11 cellular contexts compared by ENCODE assay signal in the genomic region with DNA sequence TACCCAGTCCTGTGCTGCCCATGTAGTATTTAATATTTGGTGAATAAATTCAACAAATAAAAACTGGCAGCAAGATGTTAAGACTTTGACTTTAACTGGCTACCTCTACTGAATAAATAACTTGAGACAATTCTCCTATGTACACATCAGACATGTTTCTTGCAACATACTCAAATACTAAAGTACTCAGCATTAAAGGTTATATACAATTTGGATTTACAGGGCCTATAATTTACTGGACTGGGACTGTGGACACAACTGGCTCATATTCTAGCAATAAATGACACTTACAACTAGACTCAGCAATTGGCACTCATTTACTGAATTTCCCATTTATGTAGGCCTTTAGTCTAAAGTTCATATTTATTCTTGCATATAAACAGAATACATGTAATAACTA. TPM values are rescaled to one million over a fixed set of nuclear protein-coding genes. Genes with fewer than 3 reads are reported as not detected.
DNase-seq lines count a peak whose midpoint lies in the region; ATAC-seq and TF ChIP-seq lines count a peak whose summit lies in the region.
"Had no signal": no experiment of that assay in that cellular context is flagged by ENCODE, and none has a peak within 500 bp of the region (broad histone marks: within the 10 kb centered on the region; RNA-seq: fewer than 3 reads in every experiment).

No MANE protein-coding gene starts in this region.

- H4K20me1 ChIP-seq in Loucy (ENCODE audit: insufficient read depth, low read length, poor library complexity, severe bottlenecking), result peaks cover 31% of the 10 kb centered on the region

- H3K27me3 ChIP-seq in Loucy (ENCODE audit: insufficient read depth, low read length, poor library complexity, severe bottlenecking), result no peaks in the 10 kb centered on the region
- H3K27me3 ChIP-seq: esophagus muscularis mucosa had no signal

- TF ChIP-seq CTCF in Calu3 (IDR thresholded peaks at IDR 0.05; ENCODE audit: unreplicated experiment) (no peak), Loucy (conservative IDR thresholded peaks at IDR 0.05; ENCODE audit: low read length) (no peak), choroid plexus epithelial cell (conservative IDR thresholded peaks at IDR 0.05; ENCODE audit: low read depth, low read length) (no peak)

- H3K9me3 Mint-ChIP-seq in Calu3 (ENCODE audit: low read depth, unreplicated experiment), result no peaks in the 10 kb centered on the region
- H3K9me3 Mint-ChIP-seq in natural killer cell treated with Interleukin-12 subunit alpha and Interleukin-12 subunit beta and Interleukin-15 and Interleukin-18, amount 100 ng/mL, for 72 hours, result no peaks in the 10 kb centered on the region

- peaks cover 35% of the 10 kb centered on the region for H3K36me3 ChIP-seq in Loucy (ENCODE audit: insufficient read depth, low read length)

- no peaks in the 10 kb centered on the region for H3K27me3 Mint-ChIP-seq in Calu3 (ENCODE audit: unreplicated experiment)
- no peaks in the 10 kb centered on the region for H3K27me3 Mint-ChIP-seq in natural killer cell treated with Interleukin-12 subunit alpha and Interleukin-12 subunit beta and Interleukin-15 and Interleukin-18, amount 100 ng/mL, for 72 hours

- H3K9me3 ChIP-seq in Loucy (ENCODE audit: insufficient read depth, low read depth, low read length), result no peaks in the 10 kb centered on the region
- H3K9me3 ChIP-seq: esophagus muscularis mucosa had no signal

- peak overlapping the region; percentile 60 for H3K4me3 Mint-ChIP-seq in Calu3 (ENCODE audit: low read depth, unreplicated experiment)
- H3K4me3 Mint-ChIP-seq in natural killer cell treated with Interleukin-12 subunit alpha and Interleukin-12 subunit beta and Interleukin-15 and Interleukin-18, amount 100 ng/mL, for 72 hours, result peak overlapping the region; percentile 72

- peaks cover 30% of the 10 kb centered on the region for H3K4me1 Mint-ChIP-seq in Calu3 (ENCODE audit: low read depth, unreplicated experiment)
- peaks cover 24 to 32% of the 10 kb centered on the region in 2 donors for H3K4me1 Mint-ChIP-seq in natural killer cell treated with Interleukin-12 subunit alpha and Interleukin-12 subunit beta and Interleukin-15 and Interleukin-18, amount 100 ng/mL, for 72 hours (ENCODE audit: low read depth in 2 of 2)

- BruUV-seq in Calu3 (replicated peaks; lab: Mats Ljungman, UMichigan), result no TSS peak

- H3F3A ChIP-seq in Loucy (ENCODE audit: low read depth), result peaks cover 12% of the 10 kb centered on the region

- intact Hi-C loops in Calu3 (cut with micrococcal nuclease; ENCODE audit: unreplicated experiment), result no loop called here

- CTCF ChIA-PET in Calu3 (lab: Charles Lee), result interaction anchor here (1.1 kb wide), 1 partner anchor 10 kb away, joined by 3 read pairs; no protein-coding TSS in a partner anchor

- H3K4me1 ChIP-seq in Loucy (ENCODE audit: insufficient read depth, low read length, poor library complexity, severe bottlenecking), result peaks cover 40% of the 10 kb centered on the region

- no peak for ATAC-seq in natural killer cell treated with Interleukin-12 subunit alpha and Interleukin-12 subunit beta and Interleukin-15 and Interleukin-18, amount 100 ng/mL, for 72 hours
- ATAC-seq in esophagus mucosa, result no peak

- peak overlapping the region; percentile 99 for H3K9ac ChIP-seq in Loucy (ENCODE audit: low read depth, low read length, poor library complexity, severe bottlenecking)

- H3K9me2 ChIP-seq in Loucy (replicated peaks; ENCODE audit: low read depth, low read length), result no peaks in the 10 kb centered on the region

- peaks cover 54% of the 10 kb centered on the region for H3K36me3 Mint-ChIP-seq in Calu3 (ENCODE audit: insufficient read depth, unreplicated experiment)
- peaks cover 24% of the 10 kb centered on the region for H3K36me3 Mint-ChIP-seq in natural killer cell treated with Interleukin-12 subunit alpha and Interleukin-12 subunit beta and Interleukin-15 and Interleukin-18, amount 100 ng/mL, for 72 hours

- peak overlapping the region; percentile 50 for H3K27ac Mint-ChIP-seq in Calu3 (ENCODE audit: unreplicated experiment)
- H3K27ac Mint-ChIP-seq in natural killer cell treated with Interleukin-12 subunit alpha and Interleukin-12 subunit beta and Interleukin-15 and Interleukin-18, amount 100 ng/mL, for 72 hours, result peak overlapping the region; percentile 64 to 70

- DNase-seq in Calu3 (no peak), choroid plexus epithelial cell (ENCODE audit: low read depth) (no peak), hippocampal formation (lab: John Stamatoyannopoulos, UW) (no peak), activated gamma-delta T cell (lab: John Stamatoyannopoulos, UW) (no peak), NCI-H146 treated with DMSO at 0.1 percent for 48 hours (lab: John Stamatoyannopoulos, UW; ENCODE audit: unreplicated experiment) (no peak)
- no peak for DNase-seq in natural killer cell treated with Interleukin-12 subunit alpha and Interleukin-12 subunit beta and Interleukin-15 and Interleukin-18, amount 100 ng/mL, for 72 hours (ENCODE audit: low spot score)
- DNase-seq: GF-D8, NCI-H1417 treated with DMSO at 0.1 percent for 48 hours had no signal

- peaks cover 42% of the 10 kb centered on the region for H3K79me2 ChIP-seq in Loucy (ENCODE audit: insufficient read depth, low read length)

- peak overlapping the region; percentile 96 for H3K4me2 ChIP-seq in Loucy (ENCODE audit: low read depth, low read length, poor library complexity, severe bottlenecking)

- peak overlapping the region; percentile 98 for H3K4me3 ChIP-seq in Loucy (ENCODE audit: low read length, poor library complexity, severe bottlenecking)
- H3K4me3 ChIP-seq in choroid plexus epithelial cell (ENCODE audit: low read depth, low read length), result peak overlapping the region; percentile 18
- H3K4me3 ChIP-seq: esophagus muscularis mucosa had no signal

- no peak overlapping the region for H2AFZ ChIP-seq in Loucy (ENCODE audit: low read length)

RNA-seq across cellular contexts. Expression of a gene that starts 2.4 kb away (rescaled TPM):
- total RNA-seq in Calu3 (2022), result 88.7 and 103 TPM in 2 replicates
- 100 to 1,000 TPM in 1 of 2 donors, 10 to 100 TPM in 1; 96.6 to 144 TPM for total RNA-seq in natural killer cell treated with Interleukin-12 subunit alpha and Interleukin-12 subunit beta and Interleukin-15 and Interleukin-18, amount 100 ng/mL, for 72 hours
- total RNA-seq in esophagus mucosa, result 90.3 TPM

RNA-seq across cellular contexts. Expression of a gene that starts 40.9 kb away (rescaled TPM):
- total RNA-seq in Calu3 (2022) (9.4 and 10.4 TPM in 2 replicates), esophagus mucosa (2.4 TPM)
- 1 to 10 TPM; 5.7 to 8.7 TPM for total RNA-seq in natural killer cell treated with Interleukin-12 subunit alpha and Interleukin-12 subunit beta and Interleukin-15 and Interleukin-18, amount 100 ng/mL, for 72 hours
